12 cellular contexts compared by ENCODE assay signal in genomic region chr14:95045836-95046430, GRCh38.
"Had no signal": no experiment of that assay in that cellular context is flagged by ENCODE, and none has a peak within 500 bp of the region (broad histone marks: within the 10 kb centered on the region; RNA-seq: fewer than 3 reads in every experiment).

No MANE protein-coding gene starts in this region.

- H3K27ac Mint-ChIP-seq: activated naive CD8-positive, alpha-beta T cell treated with anti-CD3 and anti-CD28 coated beads, Interleukin-2, amount 10 ng/mL, durations not matched to agents 7 days and 5 days; activated T-cell treated with anti-CD3 and anti-CD28 coated beads, Interleukin-2, amount 50 U/mL, for 24 hours had no signal

- H3K4me1 ChIP-seq: esophagus squamous epithelium, parathyroid adenoma, suprapubic skin had no signal

- DNase-seq: activated gamma-delta T cell; activated naive CD8-positive, alpha-beta T cell treated with anti-CD3 and anti-CD28 coated beads, Interleukin-2, amount 10 ng/mL, durations not matched to agents 7 days and 5 days; anterior cingulate cortex; esophagus squamous epithelium; foreskin fibroblast; mammary epithelial cell; stimulated activated CD4-positive, alpha-beta T cell treated with anti-CD3 and anti-CD28 coated beads, Interleukin-2, amount 100 ng/mL, for 48 hours; stimulated activated naive CD4-positive, alpha-beta T cell treated with Interleukin-2 at 50 U/mL for 16 hours had no signal

- H3K79me2 ChIP-seq: parathyroid adenoma had no signal

- H3K27ac ChIP-seq: parathyroid adenoma, suprapubic skin had no signal

- ATAC-seq: SK-N-SH treated with all-trans-retinoic acid at 6 μM for 48 hours had no signal

- H2AFZ ChIP-seq: parathyroid adenoma had no signal

- H3K9me3 ChIP-seq: esophagus squamous epithelium, suprapubic skin had no signal

- H3K4me3 ChIP-seq: esophagus squamous epithelium, suprapubic skin had no signal

- H3K4me1 Mint-ChIP-seq: activated naive CD8-positive, alpha-beta T cell treated with anti-CD3 and anti-CD28 coated beads, Interleukin-2, amount 10 ng/mL, durations not matched to agents 7 days and 5 days had no signal

- H3K4me3 Mint-ChIP-seq: activated naive CD8-positive, alpha-beta T cell treated with anti-CD3 and anti-CD28 coated beads, Interleukin-2, amount 10 ng/mL, durations not matched to agents 7 days and 5 days; activated T-cell treated with anti-CD3 and anti-CD28 coated beads, Interleukin-2, amount 50 U/mL, for 24 hours had no signal

- H3K36me3 Mint-ChIP-seq: activated naive CD8-positive, alpha-beta T cell treated with anti-CD3 and anti-CD28 coated beads, Interleukin-2, amount 10 ng/mL, durations not matched to agents 7 days and 5 days had no signal

- H3K9ac ChIP-seq: parathyroid adenoma had no signal

- H3K9me3 Mint-ChIP-seq: activated naive CD8-positive, alpha-beta T cell treated with anti-CD3 and anti-CD28 coated beads, Interleukin-2, amount 10 ng/mL, durations not matched to agents 7 days and 5 days; activated T-cell treated with anti-CD3 and anti-CD28 coated beads, Interleukin-2, amount 50 U/mL, for 24 hours had no signal

- H3K36me3 ChIP-seq: esophagus squamous epithelium, suprapubic skin had no signal
